19 cellular contexts compared by ENCODE assay signal in the genomic region with DNA sequence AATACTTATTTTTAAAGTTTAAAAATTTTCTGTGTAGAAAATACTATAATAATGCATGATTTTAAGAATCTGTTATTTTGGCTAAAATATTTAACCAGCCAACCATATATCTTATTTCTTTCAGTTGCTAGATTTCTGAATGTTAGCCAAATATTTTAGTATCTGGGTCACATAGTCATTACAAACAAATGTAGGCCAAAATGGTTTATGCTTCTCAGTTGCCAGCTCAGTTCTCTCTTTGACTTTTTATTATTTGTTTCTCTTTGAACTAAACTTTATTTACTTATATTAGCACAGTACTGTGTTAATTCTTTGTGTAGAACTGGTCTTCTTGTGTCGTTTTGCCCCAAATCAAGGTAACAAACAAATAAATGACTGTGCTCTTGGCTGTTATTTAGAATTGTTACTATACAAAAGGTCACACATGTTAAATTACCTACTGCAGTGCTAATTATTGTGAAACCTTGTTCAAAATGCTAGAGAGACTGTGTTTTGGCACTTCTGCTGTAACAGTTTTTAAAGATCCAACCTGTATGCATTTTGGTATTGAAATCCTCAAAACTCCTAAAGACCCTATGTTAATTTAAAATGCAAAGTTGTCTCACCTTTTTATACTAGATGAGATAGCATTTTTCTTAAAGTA. TPM values are rescaled to one million over a fixed set of nuclear protein-coding genes. Genes with fewer than 3 reads are reported as not detected.
A peak's percentile ranks its signal among the peaks of the same experiment; 100 is the strongest.
DNase-seq lines count a peak whose midpoint lies in the region; ATAC-seq, FAIRE-seq and TF ChIP-seq lines count a peak whose summit lies in the region.
"Had no signal": no experiment of that assay in that cellular context is flagged by ENCODE, and none has a peak within 500 bp of the region (broad histone marks: within the 10 kb centered on the region; RNA-seq: fewer than 3 reads in every experiment).

No MANE protein-coding gene starts in this region.

- H3K36me3 ChIP-seq in astrocyte (ENCODE audit: insufficient read depth, low read length) (no peaks in the 10 kb centered on the region), subcutaneous abdominal adipose tissue (ENCODE audit: control insufficient read depth in 5 of 5, insufficient read depth in 5 of 5, low read length in 5 of 5) (peaks cover 0 to 9% (median 0%) of the 10 kb centered on the region in 5 donors)
- H3K36me3 ChIP-seq: ovary had no signal

- peaks cover 10% of the 10 kb centered on the region for H3K9me3 Mint-ChIP-seq in astrocyte (ENCODE audit: unreplicated experiment)
- H3K9me3 Mint-ChIP-seq: activated naive CD8-positive, alpha-beta T cell treated with anti-CD3 and anti-CD28 coated beads, Interleukin-2, amount 10 ng/mL, durations not matched to agents 7 days and 5 days; activated T-cell treated with anti-CD3 and anti-CD28 coated beads, Interleukin-2, amount 50 U/mL, for 24 hours had no signal

- no peak overlapping the region for H3K27ac Mint-ChIP-seq in astrocyte (ENCODE audit: unreplicated experiment)
- H3K27ac Mint-ChIP-seq: activated naive CD8-positive, alpha-beta T cell treated with anti-CD3 and anti-CD28 coated beads, Interleukin-2, amount 10 ng/mL, durations not matched to agents 7 days and 5 days; activated T-cell treated with anti-CD3 and anti-CD28 coated beads, Interleukin-2, amount 50 U/mL, for 24 hours had no signal

- H3K27me3 ChIP-seq in astrocyte (ENCODE audit: insufficient read depth, low read length) (no peaks in the 10 kb centered on the region), subcutaneous abdominal adipose tissue (ENCODE audit: control insufficient read depth in 5 of 5, insufficient read depth in 4 of 5, low read length in 5 of 5) (no peaks in the 10 kb centered on the region)
- H3K27me3 ChIP-seq: ovary, SJCRH30, stomach had no signal

- no peak overlapping the region for H2AFZ ChIP-seq in astrocyte (ENCODE audit: low read depth, low read length)

- ATAC-seq in left lobe of liver = peak; percentile 62

- H3K9me3 ChIP-seq in astrocyte (ENCODE audit: insufficient read depth, low read depth, low read length) (no peaks in the 10 kb centered on the region), subcutaneous abdominal adipose tissue (ENCODE audit: control insufficient read depth in 5 of 5, low read length in 5 of 5) (no peaks in the 10 kb centered on the region)
- H3K9me3 ChIP-seq: ovary, SJCRH30 had no signal

- H3K9ac ChIP-seq in astrocyte (ENCODE audit: low read length) = no peak overlapping the region
- H3K9ac ChIP-seq in subcutaneous abdominal adipose tissue (ENCODE audit: low read length in 5 of 5) = peak overlapping the region in 3 of 5 donors; percentile 4 to 59 (median 42)

- no peak for TF ChIP-seq POLR2A in GM12891 (IDR thresholded peaks at IDR 0.05; ENCODE audit: low read depth, low read length)

- H3K36me3 Mint-ChIP-seq in astrocyte (ENCODE audit: low read depth, unreplicated experiment) = peaks cover 19% of the 10 kb centered on the region

- H3K4me1 Mint-ChIP-seq in astrocyte (ENCODE audit: low read depth, unreplicated experiment) = peaks cover 15% of the 10 kb centered on the region

- H3K27ac ChIP-seq in astrocyte (ENCODE audit: low read depth, low read length) (no peak overlapping the region), subcutaneous abdominal adipose tissue (ENCODE audit: low read depth, low read length) (peak overlapping the region; percentile 49)
- H3K27ac ChIP-seq: ovary, SJCRH30 had no signal

- DNase-seq in GM12891 (ENCODE audit: insufficient read length, low spot score) = no peak
- DNase-seq in astrocyte (ENCODE audit: low read depth) = peak; percentile 45
- no peak for DNase-seq in left lobe of liver (ENCODE audit: low spot score)
- DNase-seq in DMS153 (lab: John Stamatoyannopoulos, UW) = no peak
- DNase-seq in GOT3 (lab: John Stamatoyannopoulos, UW) = no peak
- no peak for DNase-seq in occipital lobe (lab: John Stamatoyannopoulos, UW)
- DNase-seq: activated CD4-positive, alpha-beta T cell treated with anti-CD3 and anti-CD28 coated beads, Interleukin-2, amount 50 U/mL, for 4 hours; activated naive CD8-positive, alpha-beta T cell treated with anti-CD3 and anti-CD28 coated beads, Interleukin-2, amount 10 ng/mL, durations not matched to agents 7 days and 5 days; activated T-cell treated with anti-CD3 and anti-CD28 coated beads, Interleukin-2, amount 50 U/mL, for 24 hours; cerebellar nuclear complex; DMS79; NCI-H187 treated with DMSO at 0.1 percent for 48 hours; NCI-H524 treated with DMSO at 0.1 percent for 48 hours; OCI-M1; ovary; SJCRH30; stimulated activated CD4-positive, alpha-beta T cell treated with anti-CD3 and anti-CD28 coated beads, Interleukin-15, amount 100 ng/mL, for 24 hours; stomach had no signal

- peaks cover 9% of the 10 kb centered on the region for H3K4me1 ChIP-seq in astrocyte (ENCODE audit: insufficient read depth, low read length)
- H3K4me1 ChIP-seq in subcutaneous abdominal adipose tissue (ENCODE audit: control insufficient read depth in 5 of 5, insufficient read depth in 5 of 5, low read length in 5 of 5) = peaks cover 0 to 47% (median 37%) of the 10 kb centered on the region in 5 donors

- peaks cover 97% of the 10 kb centered on the region for H3K79me2 ChIP-seq in astrocyte (ENCODE audit: insufficient read depth, low read length)

- peak; percentile 40 for FAIRE-seq in GM12891 (lab: Jason Lieb, UNC)
- FAIRE-seq in astrocyte (lab: Jason Lieb, UNC) = no peak

- no peaks in the 10 kb centered on the region for H3K27me3 Mint-ChIP-seq in astrocyte (ENCODE audit: low read depth, unreplicated experiment)
- H3K27me3 Mint-ChIP-seq: activated naive CD8-positive, alpha-beta T cell treated with anti-CD3 and anti-CD28 coated beads, Interleukin-2, amount 10 ng/mL, durations not matched to agents 7 days and 5 days; activated T-cell treated with anti-CD3 and anti-CD28 coated beads, Interleukin-2, amount 50 U/mL, for 24 hours had no signal

- peaks cover 57% of the 10 kb centered on the region for H4K20me1 ChIP-seq in astrocyte (ENCODE audit: insufficient read depth, low read length)

- no peak overlapping the region for H3K4me3 ChIP-seq in astrocyte (ENCODE audit: insufficient read depth, low read depth, low read length)
- no peak overlapping the region for H3K4me3 ChIP-seq in subcutaneous abdominal adipose tissue (ENCODE audit: low read depth in 1 of 5, low read length in 5 of 5)
- H3K4me3 ChIP-seq: ovary, SJCRH30, stomach had no signal

- no peak for TF ChIP-seq CTCF in astrocyte (IDR thresholded peaks at IDR 0.05; ENCODE audit: insufficient read depth, low read depth, low read length)

- no peak overlapping the region for H3K4me3 Mint-ChIP-seq in astrocyte (ENCODE audit: unreplicated experiment)
- H3K4me3 Mint-ChIP-seq: activated naive CD8-positive, alpha-beta T cell treated with anti-CD3 and anti-CD28 coated beads, Interleukin-2, amount 10 ng/mL, durations not matched to agents 7 days and 5 days; activated T-cell treated with anti-CD3 and anti-CD28 coated beads, Interleukin-2, amount 50 U/mL, for 24 hours had no signal

- H3K4me2 ChIP-seq in astrocyte (ENCODE audit: low read length) = no peak overlapping the region

TF ChIP-seq in GM12891, 5 proteins besides CTCF, POLR2A, EP300 and RAD21:
- TF ChIP-seq TAF1 (IDR thresholded peaks at IDR 0.05; ENCODE audit: low read depth, low read length) (no peak), PAX5 (IDR thresholded peaks at IDR 0.05; ENCODE audit: insufficient read depth, low read length, severe bottlenecking) (no peak), POU2F2 (IDR thresholded peaks at IDR 0.05; ENCODE audit: low read depth, low read length) (no peak), POLR2AphosphoS5 (IDR thresholded peaks at IDR 0.05; ENCODE audit: low read depth, low read length) (no peak), SPI1 (IDR thresholded peaks at IDR 0.05; ENCODE audit: low read depth, low read length) (no peak)

RNA-seq across cellular contexts. Expression of gene ZEB1, which starts 39.8 kb away (rescaled TPM):
- 8.4 TPM for polyA plus RNA-seq in GM12891 (2012; ENCODE audit: low read depth, missing spikeins)
- total RNA-seq in astrocyte (37.2 and 42.3 TPM in 2 replicates), left lobe of liver (9.3 TPM), occipital lobe (76.9 TPM)
